ENCODE assay signal across 11 cellular contexts in the genomic region with DNA sequence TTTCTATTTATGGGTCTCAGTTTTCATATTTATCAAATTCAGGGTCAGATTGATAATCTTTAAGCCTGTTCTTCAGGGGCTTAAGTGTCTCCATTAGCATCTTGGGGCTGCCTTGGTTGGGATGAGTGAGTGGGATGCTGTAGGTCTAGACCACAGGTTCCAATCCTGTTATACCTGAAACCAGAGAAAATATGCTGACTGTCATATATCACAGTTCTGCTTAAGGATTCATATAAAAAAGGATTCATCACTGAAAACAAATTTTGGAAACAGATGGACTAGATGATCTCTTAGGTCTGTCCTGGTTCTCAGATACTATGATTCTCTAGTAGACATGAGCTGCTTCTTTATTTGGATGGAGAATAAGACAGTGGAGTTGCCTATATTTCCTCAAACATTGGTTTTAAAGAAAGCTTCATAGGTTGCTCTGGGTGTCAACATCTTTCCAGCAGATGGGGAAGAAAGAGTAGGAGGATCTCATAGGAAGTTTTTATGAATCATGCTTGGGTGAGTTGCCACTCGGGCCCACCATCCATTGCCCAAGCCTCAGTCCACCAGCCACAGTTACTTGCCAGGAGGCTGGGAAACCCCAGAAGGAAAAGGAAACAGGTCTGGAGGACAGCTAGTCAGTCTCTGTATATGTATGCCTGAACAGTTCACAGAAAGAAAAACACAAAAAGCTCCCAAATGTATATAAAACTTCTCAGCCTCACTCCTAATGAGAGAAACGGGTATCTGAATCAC. TPM values are rescaled to one million over a fixed set of nuclear protein-coding genes. Genes with fewer than 3 reads are reported as not detected.
DNase-seq lines count a peak whose midpoint lies in the region; ATAC-seq, FAIRE-seq and TF ChIP-seq lines count a peak whose summit lies in the region.
"Had no signal": no experiment of that assay in that cellular context is flagged by ENCODE, and none has a peak within 500 bp of the region (broad histone marks: within the 10 kb centered on the region; RNA-seq: fewer than 3 reads in every experiment).

No MANE protein-coding gene starts in this region.

- intact Hi-C loops in HepG2 (cut with micrococcal nuclease; ENCODE audit: unreplicated experiment), result no loop called here
- intact Hi-C loops in right lobe of liver (cut with DNase I), result no loop called here
- intact Hi-C loops in aorta (cut with DNase I), result no loop called here

- CTCF ChIA-PET in HepG2 (lab: Yijun Ruan, JAX; ENCODE audit: low intra/inter-chr PET ratio, low total read pairs), result no interaction called here
- CTCF ChIA-PET in activated CD4-positive, alpha-beta memory T cell treated with anti-CD3 and anti-CD28 coated beads, Interleukin-2, amount 10 ng/mL, durations not matched to agents 7 days and 5 days (lab: Charles Lee), result interaction anchor here (1.2 to 1.9 kb wide), 5 partner anchors 8 to 199 kb away, joined by 3 to 23 read pairs (median 4); partner anchors contain the start of genes MAP3K5 and MAP7

- no peaks in the 10 kb centered on the region for H4K20me1 ChIP-seq in HepG2 (ENCODE audit: insufficient read depth, low read length)

- no peaks in the 10 kb centered on the region for H3K9me3 ChIP-seq in HepG2 (ENCODE audit: low read length)
- H3K9me3 ChIP-seq in right lobe of liver, result no peaks in the 10 kb centered on the region
- H3K9me3 ChIP-seq in aorta (ENCODE audit: control insufficient read depth, low read length), result no peaks in the 10 kb centered on the region

- TF ChIP-seq RAD21 in HepG2 (CRISPR knock-in tag; IDR thresholded peaks at IDR 0.05), result no peak

- FAIRE-seq in HepG2 (lab: Jason Lieb, UNC), result no peak

- TF ChIP-seq CTCF in HepG2 (CRISPR knock-in tag; IDR thresholded peaks at IDR 0.05) (no peak), right lobe of liver (IDR thresholded peaks at IDR 0.05) (no peak), fibroblast of the aortic adventitia (IDR thresholded peaks at IDR 0.05; ENCODE audit: insufficient read depth, low read length) (no peak), type B pancreatic cell (conservative IDR thresholded peaks at IDR 0.05) (no peak)

- H3K4me1 ChIP-seq in HepG2 (ENCODE audit: insufficient read depth, low read length) (no peaks in the 10 kb centered on the region), right lobe of liver (no peaks in the 10 kb centered on the region), aorta (ENCODE audit: control insufficient read depth in 1 of 2, insufficient read depth in 2 of 2, low read length in 2 of 2) (peaks cover 0 to 2% of the 10 kb centered on the region in 2 donors)

- H3K4me3 Mint-ChIP-seq in activated CD4-positive, alpha-beta memory T cell treated with anti-CD3 and anti-CD28 coated beads, Interleukin-2, amount 10 ng/mL, durations not matched to agents 7 days and 5 days, result no peak overlapping the region
- H3K4me3 Mint-ChIP-seq in type B pancreatic cell, result no peak overlapping the region
- H3K4me3 Mint-ChIP-seq: neural crest cell had no signal

- H3K27me3 ChIP-seq in HepG2 (ENCODE audit: control insufficient read depth in 1 of 2, insufficient read depth in 2 of 2, low read length in 2 of 2) (peaks cover 0 to 15% of the 10 kb centered on the region in 2 experiments; a peak in 2 of 5 replicates), right lobe of liver (no peaks in the 10 kb centered on the region), aorta (ENCODE audit: control insufficient read depth in 1 of 2, insufficient read depth in 2 of 2, low read length in 1 of 2) (no peaks in the 10 kb centered on the region)

- H3K4me3 ChIP-seq in HepG2 (replicated peaks in 1 of 3; ENCODE audit: insufficient read depth in 1 of 3, low read depth in 2 of 3, low read length in 3 of 3), result no peak overlapping the region
- no peak overlapping the region for H3K4me3 ChIP-seq in right lobe of liver
- no peak overlapping the region for H3K4me3 ChIP-seq in fibroblast of the aortic adventitia (ENCODE audit: low read depth, low read length)
- H3K4me3 ChIP-seq in aorta (ENCODE audit: low read length in 2 of 2), result no peak overlapping the region

- peaks cover 30% of the 10 kb centered on the region for H3K4me1 Mint-ChIP-seq in activated CD4-positive, alpha-beta memory T cell treated with anti-CD3 and anti-CD28 coated beads, Interleukin-2, amount 10 ng/mL, durations not matched to agents 7 days and 5 days
- H3K4me1 Mint-ChIP-seq in type B pancreatic cell (ENCODE audit: unreplicated experiment), result no peaks in the 10 kb centered on the region
- H3K4me1 Mint-ChIP-seq: neural crest cell had no signal

- no peaks in the 10 kb centered on the region for H3K79me2 ChIP-seq in HepG2 (ENCODE audit: insufficient read depth, low read length)

- no peak overlapping the region for H2AFZ ChIP-seq in HepG2 (ENCODE audit: low read length)

- BruUV-seq in HepG2 (replicated peaks; lab: Mats Ljungman, UMichigan), result no TSS peak

- WGBS in HepG2 (ENCODE audit: low lambda C conversion rate), result 0% methylated on average over 2 of the region's 2 CpGs
- 72% methylated on average over 2 of the region's 2 CpGs for WGBS in right lobe of liver (ENCODE audit: insufficient coverage, low coverage, low lambda C conversion rate, missing lambda C conversion rate)
- 59 to 70% methylated on average over 2 of the region's 2 CpGs for WGBS in aorta, 2 donors

- no peak for TF ChIP-seq POLR2A in HepG2 (IDR thresholded peaks at IDR 0.05; ENCODE audit: insufficient read depth in 1 of 2, low read depth in 2 of 2, low read length in 2 of 2)
- TF ChIP-seq POLR2A in right lobe of liver (IDR thresholded peaks at IDR 0.05), result no peak

- H3K9me3 Mint-ChIP-seq in activated CD4-positive, alpha-beta memory T cell treated with anti-CD3 and anti-CD28 coated beads, Interleukin-2, amount 10 ng/mL, durations not matched to agents 7 days and 5 days, result peaks cover 3% of the 10 kb centered on the region
- no peaks in the 10 kb centered on the region for H3K9me3 Mint-ChIP-seq in type B pancreatic cell

- no peak overlapping the region for H3K4me2 ChIP-seq in HepG2 (ENCODE audit: low read depth, low read length)

- H3K27ac Mint-ChIP-seq in activated CD4-positive, alpha-beta memory T cell treated with anti-CD3 and anti-CD28 coated beads, Interleukin-2, amount 10 ng/mL, durations not matched to agents 7 days and 5 days, result peak overlapping the region; percentile 88
- H3K27ac Mint-ChIP-seq in type B pancreatic cell, result no peak overlapping the region

- no peak overlapping the region for H3K27ac ChIP-seq in HepG2 (ENCODE audit: extremely low read length, insufficient read depth, low read length)
- no peak overlapping the region for H3K27ac ChIP-seq in right lobe of liver
- peak overlapping the region; percentile 12 to 61 for H3K27ac ChIP-seq in aorta (ENCODE audit: low read depth in 1 of 2, low read length in 2 of 2)
- H3K27ac ChIP-seq: VCaP had no signal

- DNase-seq in HepG2 (ENCODE audit: low spot score) (no peak), right lobe of liver (no peak), fibroblast of the aortic adventitia (ENCODE audit: low read depth) (peak; percentile 65), aorta (no peak), germinal center (ENCODE audit: low spot score) (no peak), type B pancreatic cell (ENCODE audit: extremely low spot score, unreplicated experiment) (no peak)
- DNase-seq in activated CD4-positive, alpha-beta memory T cell treated with anti-CD3 and anti-CD28 coated beads, Interleukin-2, amount 10 ng/mL, durations not matched to agents 7 days and 5 days, result no peak
- DNase-seq in stimulated activated CD4-positive, alpha-beta T cell treated with anti-CD3 and anti-CD28 coated beads, Interleukin-4, amount 100 ng/mL, for 1 hour, result no peak
- DNase-seq: COR-L47 had no signal

- peaks cover 76% of the 10 kb centered on the region for H3K36me3 Mint-ChIP-seq in activated CD4-positive, alpha-beta memory T cell treated with anti-CD3 and anti-CD28 coated beads, Interleukin-2, amount 10 ng/mL, durations not matched to agents 7 days and 5 days (ENCODE audit: low read depth)
- H3K36me3 Mint-ChIP-seq in type B pancreatic cell, result peaks cover 5% of the 10 kb centered on the region

- POLR2A ChIA-PET in HepG2 (lab: Yijun Ruan, JAX), result no interaction called here
- POLR2A ChIA-PET in activated CD4-positive, alpha-beta memory T cell treated with anti-CD3 and anti-CD28 coated beads, Interleukin-2, amount 10 ng/mL, durations not matched to agents 7 days and 5 days (lab: Charles Lee), result interaction anchor here (1.1 to 2.2 kb wide), 3 partner anchors 198 to 304 kb away, joined by 5 to 28 read pairs (median 10); partner anchors contain the start of genes BCLAF1 and MAP3K5

- in situ Hi-C loops in HepG2 (cut with HindIII; ENCODE audit: extremely low pct_ligation_motif_present, low pct_unique_long_range_greater_than_20kb), result no loop called here

- H3K9ac ChIP-seq in HepG2 (ENCODE audit: insufficient read depth, low read depth, low read length), result no peak overlapping the region

- TF ChIP-seq EP300 in HepG2 (IDR thresholded peaks at IDR 0.05; ENCODE audit: low read depth in 2 of 2, low read length in 2 of 2) (no peak), HepG2 (CRISPR knock-in tag; IDR thresholded peaks at IDR 0.05; ENCODE audit: borderline replicate concordance) (no peak)

- ATAC-seq in HepG2, result no peak
- no peak for ATAC-seq in right lobe of liver
- no peak for ATAC-seq in aorta (ENCODE audit: low FRiP score)

- H3K27me3 Mint-ChIP-seq in activated CD4-positive, alpha-beta memory T cell treated with anti-CD3 and anti-CD28 coated beads, Interleukin-2, amount 10 ng/mL, durations not matched to agents 7 days and 5 days, result no peaks in the 10 kb centered on the region
- no peaks in the 10 kb centered on the region for H3K27me3 Mint-ChIP-seq in type B pancreatic cell

- no peaks in the 10 kb centered on the region for H3K36me3 ChIP-seq in HepG2 (replicated peaks in 1 of 2; ENCODE audit: control insufficient read depth in 1 of 2, insufficient read depth in 2 of 2, low read length in 2 of 2)
- H3K36me3 ChIP-seq in right lobe of liver, result peaks cover 0 to 20% (median 3%) of the 10 kb centered on the region in 4 donors
- H3K36me3 ChIP-seq in aorta (ENCODE audit: control insufficient read depth in 1 of 2, insufficient read depth in 2 of 2, low read length in 1 of 2), result peaks cover 6 to 9% of the 10 kb centered on the region in 2 donors

RNA-seq across cellular contexts. Expression of gene MAP7, which starts 42.9 kb away (rescaled TPM):
- 0.04 and 0.07 TPM in 2 replicates for total RNA-seq in HepG2 (2016; rRNA removed; fragmentation: Illumina TruSeq; extraction: Trizol)
- not detected in 2 replicates for total RNA-seq in HepG2 (2016; cell fraction: cytosol; rRNA removed; fragmentation: Illumina TruSeq; extraction: Trizol; ENCODE audit: low read depth)
- total RNA-seq in HepG2 (2016; cell fraction: insoluble cytoplasmic fraction; rRNA removed; fragmentation: Illumina TruSeq; extraction: Trizol), result not detected in 2 replicates
- total RNA-seq in HepG2 (2016; cell fraction: membrane; rRNA removed; fragmentation: Illumina TruSeq; extraction: Trizol), result 0.06 and 0.07 TPM in 2 replicates
- total RNA-seq in HepG2 (2016; cell fraction: nucleus; rRNA removed; fragmentation: Illumina TruSeq; extraction: Trizol), result not detected in 2 replicates
- polyA plus RNA-seq in HepG2 (2011; rRNA removed), result not detected in 2 replicates
- polyA plus RNA-seq in HepG2 (2011; cell fraction: cytosol; rRNA removed), result not detected in 2 replicates
- polyA plus RNA-seq in HepG2 (2011; cell fraction: nucleus; rRNA removed), result not detected in 2 replicates
- polyA plus RNA-seq in HepG2 (2012), result not detected in 2 replicates
- not detected in 2 replicates for polyA plus RNA-seq in HepG2 (2016; cell fraction: cytosol; fragmentation: Illumina TruSeq; extraction: Trizol; ENCODE audit: low read depth)
- polyA plus RNA-seq in HepG2 (2016; cell fraction: insoluble cytoplasmic fraction; fragmentation: Illumina TruSeq; extraction: Trizol; ENCODE audit: low read depth), result 0.05 and 0.13 TPM in 2 replicates
- polyA plus RNA-seq in HepG2 (2016; cell fraction: membrane; fragmentation: Illumina TruSeq; extraction: Trizol; ENCODE audit: low read depth), result not detected in 2 replicates
- not detected in 2 replicates for polyA plus RNA-seq in HepG2 (2016; cell fraction: nucleus; fragmentation: Illumina TruSeq; extraction: Trizol; ENCODE audit: insufficient read depth, low read depth)
- polyA minus RNA-seq in HepG2 (2011; rRNA and poly(A)+ RNA removed; ENCODE audit: low replicate concordance), result 26.0 TPM in 1 of 2 replicates, not detected in the other
- polyA minus RNA-seq in HepG2 (2011; cell fraction: cytosol; rRNA and poly(A)+ RNA removed), result 0.18 TPM in 1 of 2 replicates, not detected in the other
- 0.13 TPM in 1 of 2 replicates, not detected in the other for polyA minus RNA-seq in HepG2 (2011; cell fraction: nucleus; rRNA and poly(A)+ RNA removed)
- total RNA-seq in right lobe of liver, result 10 to 100 TPM; 14.8 to 20.9 (median 17.9) TPM
- 1 to 10 TPM; 1.4 to 1.8 TPM for total RNA-seq in activated CD4-positive, alpha-beta memory T cell treated with anti-CD3 and anti-CD28 coated beads, Interleukin-2, amount 10 ng/mL, durations not matched to agents 7 days and 5 days
- total RNA-seq in fibroblast of the aortic adventitia (ENCODE audit: low replicate concordance), result 0.36 and 0.49 TPM in 2 replicates
- 1 to 10 TPM; 2.5 to 3.3 TPM for total RNA-seq in aorta
- 1 to 10 TPM; 3.4 to 5.3 TPM for polyA plus RNA-seq in aorta
- 17.8 and 45.4 TPM in 2 replicates for total RNA-seq in type B pancreatic cell (ENCODE audit: low replicate concordance)

Comparison
In these comparisons a context has a peak if more than half of its experiments do, and no peak if none do; other contexts are left out.
1. H3K27ac ChIP-seq: peak in aorta (2 of 2); none in HepG2 (single experiment) and right lobe of liver (0 of 3).